22 cellular contexts compared by ENCODE assay signal in genomic region chr11:70951139-70951804, GRCh38.
"Had no signal": no experiment of that assay in that cellular context is flagged by ENCODE, and none has a peak within 500 bp of the region (broad histone marks: within the 10 kb centered on the region; RNA-seq: fewer than 3 reads in every experiment).

No MANE protein-coding gene starts in this region.

- H3K4me3 Mint-ChIP-seq: activated CD4-positive, alpha-beta T cell treated with anti-CD3 and anti-CD28 coated beads, Interleukin-2, amount 10 ng/mL, durations not matched to agents 7 days and 5 days; central memory CD8-positive, alpha-beta T cell; nephron; type B pancreatic cell had no signal

- H3K9me3 ChIP-seq: body of pancreas, gastrocnemius medialis, left ventricle myocardium inferior, psoas muscle, right lobe of liver had no signal

- H3K27me3 Mint-ChIP-seq: activated CD4-positive, alpha-beta T cell treated with anti-CD3 and anti-CD28 coated beads, Interleukin-2, amount 10 ng/mL, durations not matched to agents 7 days and 5 days; type B pancreatic cell had no signal

- H3K27ac Mint-ChIP-seq: activated CD4-positive, alpha-beta T cell treated with anti-CD3 and anti-CD28 coated beads, Interleukin-2, amount 10 ng/mL, durations not matched to agents 7 days and 5 days; activated T-helper 2 cell treated with anti-CD3 and anti-CD28 coated beads, Interferon-gamma antibody, Interleukin-2, Interleukin-4, amounts not matched to agents 10 μg/mL and 5 μg/mL and 100 μg/mL, durations not matched to agents 14 hours and 24 hours and 36 hours; nephron; type B pancreatic cell had no signal

- DNase-seq: activated CD4-positive, alpha-beta T cell treated with anti-CD3 and anti-CD28 coated beads, Interleukin-2, amount 10 ng/mL, durations not matched to agents 7 days and 5 days; activated CD4-positive, CD25-positive, alpha-beta regulatory T cell; activated naive CD4-positive, alpha-beta T cell treated with anti-CD3 and anti-CD28 coated beads, Interleukin-2, amount 50 U/mL, for 16 hours; activated T-cell treated with anti-CD3 and anti-CD28 coated beads for 4 hours; amniotic stem cell; body of pancreas; cortex of kidney; effector memory CD4-positive, alpha-beta T cell; gastrocnemius medialis; heart right ventricle; islet precursor cell; left ventricle myocardium inferior; mesendoderm; stimulated activated CD4-positive, alpha-beta T cell treated with anti-CD3 and anti-CD28 coated beads, Interleukin-1b, Interleukin-23, amount 100 ng/mL, for 48 hours; stimulated activated naive CD4-positive, alpha-beta T cell had no signal

- H3K4me1 ChIP-seq: gastrocnemius medialis, heart right ventricle, left ventricle myocardium inferior, psoas muscle had no signal

- ATAC-seq: body of pancreas, gastrocnemius medialis, heart right ventricle, psoas muscle, right lobe of liver had no signal

- H3K4me1 Mint-ChIP-seq: activated CD4-positive, alpha-beta T cell treated with anti-CD3 and anti-CD28 coated beads, Interleukin-2, amount 10 ng/mL, durations not matched to agents 7 days and 5 days; central memory CD8-positive, alpha-beta T cell had no signal

- H3K27me3 ChIP-seq: body of pancreas, gastrocnemius medialis, right lobe of liver had no signal

- H3K36me3 ChIP-seq: gastrocnemius medialis, heart right ventricle, left ventricle myocardium inferior, right lobe of liver had no signal

- H3K4me3 ChIP-seq: body of pancreas, gastrocnemius medialis, heart right ventricle, left ventricle myocardium inferior, psoas muscle, right lobe of liver had no signal

- H3K27ac ChIP-seq: body of pancreas, epithelial cell of prostate, gastrocnemius medialis, heart right ventricle, left ventricle myocardium inferior, psoas muscle, right lobe of liver had no signal
